ENCODE assay signal across 10 cellular contexts in genomic region chr6:151763303-151763702, GRCh38. TPM values are rescaled to one million over a fixed set of nuclear protein-coding genes. Genes with fewer than 3 reads are reported as not detected.
A peak's percentile ranks its signal among the peaks of the same experiment; 100 is the strongest.
DNase-seq lines count a peak whose midpoint lies in the region; FAIRE-seq and TF ChIP-seq lines count a peak whose summit lies in the region.
"Had no signal": no experiment of that assay in that cellular context is flagged by ENCODE, and none has a peak within 500 bp of the region (broad histone marks: within the 10 kb centered on the region; RNA-seq: fewer than 3 reads in every experiment).

No MANE protein-coding gene starts in this region.

- peak overlapping the region; percentile 5; the same call in 1 of the 2 replicates for H3K4me3 ChIP-seq in AG04450 (ENCODE audit: low read depth, low read length)
- H3K4me3 ChIP-seq in HUES6 (ENCODE audit: low read depth, low read length): peak overlapping the region; percentile 43; the same call in 1 of the 2 replicates
- no peak overlapping the region for H3K4me3 ChIP-seq in endothelial cell of umbilical vein (replicated peaks in 1 of 3; ENCODE audit: insufficient read depth in 1 of 3, low read depth in 1 of 3, low read length in 3 of 3)

- no peak for DNase-seq in AG04450 (ENCODE audit: low read depth, low spot score)
- DNase-seq in endothelial cell of umbilical vein (ENCODE audit: low read depth, low spot score): no peak
- DNase-seq in islet precursor cell: no peak
- DNase-seq in C1 segment of cervical spinal cord (lab: John Stamatoyannopoulos, UW): no peak
- DNase-seq in NCI-H446 (lab: John Stamatoyannopoulos, UW): no peak
- DNase-seq in head of caudate nucleus: no peak
- DNase-seq: DMS153 had no signal

- TF ChIP-seq POLR2A in endothelial cell of umbilical vein (IDR thresholded peaks at IDR 0.05; ENCODE audit: low read depth, low read length): no peak

- H3K4me1 ChIP-seq in HUES6 (ENCODE audit: control insufficient read depth, insufficient read depth, low read length): peaks cover 11% of the 10 kb centered on the region; the same call in 1 of the 2 replicates
- H3K4me1 ChIP-seq in endothelial cell of umbilical vein (ENCODE audit: control insufficient read depth, extremely low read depth, insufficient read depth, low read length): peaks cover 24% of the 10 kb centered on the region

- CTCF ChIA-PET in AG04450 (lab: Charles Lee) (interaction anchor here (0.7 to 1.4 kb wide), 3 partner anchors 359 to 362 kb away, joined by 3 to 5 read pairs (median 4); no protein-coding TSS in a partner anchor), endothelial cell of umbilical vein (lab: Charles Lee) (interaction anchor here (2.1 to 4.4 kb wide), 2 partner anchors 362 to 363 kb away, joined by 11 to 178 read pairs; no protein-coding TSS in a partner anchor)

- FAIRE-seq in endothelial cell of umbilical vein (lab: Jason Lieb, UNC): no peak

- H3K9me3 ChIP-seq in AG04450 (ENCODE audit: control insufficient read depth, insufficient read depth, low read length) (no peaks in the 10 kb centered on the region), HUES6 (ENCODE audit: control insufficient read depth, insufficient read depth, low read depth, low read length) (no peaks in the 10 kb centered on the region), endothelial cell of umbilical vein (replicated peaks; ENCODE audit: control insufficient read depth, insufficient read depth, low read length) (no peaks in the 10 kb centered on the region)

- H4K20me1 ChIP-seq in endothelial cell of umbilical vein (replicated peaks; ENCODE audit: control insufficient read depth, extremely low read depth, insufficient read depth, low read length): no peaks in the 10 kb centered on the region

- POLR2A ChIA-PET in AG04450 (lab: Yijun Ruan, JAX): no interaction called here
- POLR2A ChIA-PET in endothelial cell of umbilical vein (lab: Charles Lee): no interaction called here

- peak; percentile 57 for TF ChIP-seq CTCF in AG04450 (IDR thresholded peaks at IDR 0.05; ENCODE audit: low read depth, low read length)
- peak; percentile 12 to 17 for TF ChIP-seq CTCF in endothelial cell of umbilical vein (IDR thresholded peaks at IDR 0.05; ENCODE audit: extremely low read depth in 1 of 2, insufficient read depth in 1 of 2, low read depth in 1 of 2, low read length in 2 of 2)
- peak; percentile 25 to 26 (median 25) for TF ChIP-seq CTCF in nephron (IDR thresholded peaks at IDR 0.05; ENCODE audit: unreplicated experiment in 3 of 3)

- no peaks in the 10 kb centered on the region for H3K9me3 Mint-ChIP-seq in nephron
- H3K9me3 Mint-ChIP-seq: activated naive CD4-positive, alpha-beta T cell treated with anti-CD3 and anti-CD28 coated beads for 36 hours had no signal

- intact Hi-C loops in endothelial cell of umbilical vein (cut with micrococcal nuclease) (no loop called here), head of caudate nucleus (cut with DNase I) (no loop called here)

- BruUV-seq in endothelial cell of umbilical vein (replicated peaks; lab: Mats Ljungman, UMichigan): no TSS peak

- no peak overlapping the region for H2AFZ ChIP-seq in endothelial cell of umbilical vein (ENCODE audit: low read depth, low read length)

- H3K4me2 ChIP-seq in endothelial cell of umbilical vein (ENCODE audit: insufficient read depth, low read length): no peak overlapping the region

- H3K79me2 ChIP-seq in endothelial cell of umbilical vein (ENCODE audit: control insufficient read depth, insufficient read depth, low read length): no peaks in the 10 kb centered on the region

- H3K27me3 Mint-ChIP-seq in nephron (ENCODE audit: low read depth): peaks cover 4% of the 10 kb centered on the region

- H3K4me1 Mint-ChIP-seq in nephron: peaks cover 11% of the 10 kb centered on the region

- H3K36me3 ChIP-seq in HUES6 (ENCODE audit: control insufficient read depth, insufficient read depth, low read length) (no peaks in the 10 kb centered on the region), endothelial cell of umbilical vein (ENCODE audit: control insufficient read depth in 2 of 2, extremely low read depth in 1 of 2, insufficient read depth in 2 of 2, low read length in 2 of 2) (no peaks in the 10 kb centered on the region)

- no peaks in the 10 kb centered on the region for H3K9me1 ChIP-seq in endothelial cell of umbilical vein (replicated peaks; ENCODE audit: control insufficient read depth, extremely low read depth, insufficient read depth, low read length)

- no peaks in the 10 kb centered on the region for H3K36me3 Mint-ChIP-seq in nephron (ENCODE audit: low read depth)

- no peak overlapping the region for H3K9ac ChIP-seq in HUES6 (ENCODE audit: low read length)
- H3K9ac ChIP-seq in endothelial cell of umbilical vein (replicated peaks; ENCODE audit: extremely low read depth, insufficient read depth, low read length): no peak overlapping the region

- H3K27ac ChIP-seq in AG04450 (ENCODE audit: low read depth, low read length): no peak overlapping the region
- no peak overlapping the region for H3K27ac ChIP-seq in HUES6 (ENCODE audit: low read depth, low read length)
- no peak overlapping the region for H3K27ac ChIP-seq in endothelial cell of umbilical vein (ENCODE audit: insufficient read depth, low read depth, low read length)

- H3K27ac Mint-ChIP-seq in nephron: no peak overlapping the region
- H3K27ac Mint-ChIP-seq: activated naive CD4-positive, alpha-beta T cell treated with anti-CD3 and anti-CD28 coated beads for 36 hours had no signal

- no peak overlapping the region for H3K4me3 Mint-ChIP-seq in nephron
- H3K4me3 Mint-ChIP-seq: activated naive CD4-positive, alpha-beta T cell treated with anti-CD3 and anti-CD28 coated beads for 36 hours had no signal

- no peaks in the 10 kb centered on the region for H3K27me3 ChIP-seq in AG04450 (ENCODE audit: control insufficient read depth, insufficient read depth, low read length)
- H3K27me3 ChIP-seq in HUES6 (ENCODE audit: control insufficient read depth, insufficient read depth, low read length): no peaks in the 10 kb centered on the region
- no peaks in the 10 kb centered on the region for H3K27me3 ChIP-seq in endothelial cell of umbilical vein (ENCODE audit: control insufficient read depth in 2 of 2, insufficient read depth in 2 of 2, low read length in 2 of 2)

- dilution Hi-C loops in endothelial cell of umbilical vein (cut with MboI; ENCODE audit: extremely low pct_ligation_motif_present, low sequenced_read_pairs): no loop called here

TF ChIP-seq in endothelial cell of umbilical vein, 7 proteins besides CTCF, POLR2A, EP300 and RAD21:
- no peak for TF ChIP-seq JUN (IDR thresholded peaks at IDR 0.05; ENCODE audit: borderline replicate concordance, insufficient read depth, insufficient read length, low read depth)
- TF ChIP-seq MYC (IDR thresholded peaks at IDR 0.05; ENCODE audit: low read depth, low read length): no peak
- TF ChIP-seq GATA2 (IDR thresholded peaks at IDR 0.05; ENCODE audit: insufficient read depth, insufficient read length, low read depth, low read length): no peak
- no peak for TF ChIP-seq EZH2 (IDR thresholded peaks at IDR 0.05; ENCODE audit: borderline replicate concordance, low read depth, low read length, severe bottlenecking)
- TF ChIP-seq POLR2AphosphoS5 (IDR thresholded peaks at IDR 0.05; ENCODE audit: insufficient read depth, low read depth, low read length): no peak
- TF ChIP-seq, protein P1, sequence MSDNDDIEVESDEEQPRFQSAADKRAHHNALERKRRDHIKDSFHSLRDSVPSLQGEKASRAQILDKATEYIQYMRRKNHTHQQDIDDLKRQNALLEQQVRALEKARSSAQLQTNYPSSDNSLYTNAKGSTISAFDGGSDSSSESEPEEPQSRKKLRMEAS (IDR thresholded peaks at IDR 0.05; ENCODE audit: insufficient read depth, insufficient read length): no peak
- no peak for TF ChIP-seq FOS (IDR thresholded peaks at IDR 0.05; ENCODE audit: borderline replicate concordance, insufficient read depth, low read length)

RNA-seq across cellular contexts. Expression of gene ESR1, which starts 44.2 kb away (rescaled TPM):
- polyA plus RNA-seq in AG04450 (2011; rRNA removed): 0.02 TPM in 1 of 2 replicates, not detected in the other
- polyA minus RNA-seq in AG04450 (2011; rRNA and poly(A)+ RNA removed): not detected in 2 replicates
- not detected in 2 replicates for total RNA-seq in endothelial cell of umbilical vein
- 0.01 TPM in 1 of 2 replicates, not detected in the other for polyA plus RNA-seq in endothelial cell of umbilical vein
- 0.01 TPM in 2 replicates for polyA plus RNA-seq in endothelial cell of umbilical vein (2011; cell fraction: cytosol; rRNA removed)
- polyA plus RNA-seq in endothelial cell of umbilical vein (2011; cell fraction: nucleus; rRNA removed): 0.05 and 0.07 TPM in 2 replicates
- polyA plus RNA-seq in endothelial cell of umbilical vein (2012): 0.11 and 0.12 TPM in 2 replicates
- polyA minus RNA-seq in endothelial cell of umbilical vein: 0.08 TPM in 1 of 2 replicates, not detected in the other
- not detected for polyA minus RNA-seq in endothelial cell of umbilical vein (2011; cell fraction: cytosol; rRNA and poly(A)+ RNA removed)
- polyA minus RNA-seq in endothelial cell of umbilical vein (2011; cell fraction: nucleus; rRNA and poly(A)+ RNA removed): 0.14 TPM in 1 of 2 replicates, not detected in the other

Comparison
In these comparisons a context has a peak if more than half of its experiments do, and no peak if none do; other contexts are left out.
1. H3K4me3 ChIP-seq: peak in AG04450 (single experiment) and HUES6 (single experiment); none in endothelial cell of umbilical vein (0 of 3).
2. Peak in every context shown above with its lines, with median percentiles within 50 percentile points of each other: CTCF ChIP-seq.